In the genomic region with DNA sequence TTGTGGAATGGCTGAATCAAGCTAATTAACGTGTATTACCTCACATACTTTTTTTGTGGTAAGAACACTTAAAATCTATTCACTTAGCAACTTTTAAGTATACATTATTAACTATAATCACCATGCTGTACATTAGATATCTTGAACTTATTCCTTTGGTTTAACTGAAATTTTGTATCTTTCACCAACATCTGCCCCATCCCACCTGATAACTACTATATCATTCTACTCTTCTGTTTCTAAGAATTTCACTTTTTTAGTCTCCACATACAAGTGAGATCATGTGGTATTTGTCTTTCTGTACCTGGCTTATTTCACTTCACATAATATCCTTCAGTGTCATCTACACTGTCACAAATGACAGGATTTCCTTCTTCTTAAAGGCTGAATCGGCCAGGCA, we compare ENCODE assay signal across 1 cellular context.
TF ChIP-seq lines count a peak whose summit lies in the region.

No MANE protein-coding gene starts in this region.

TF ChIP-seq in K562, 482 proteins besides CTCF, POLR2A, EP300 and RAD21:
- TF ChIP-seq, protein P1, sequence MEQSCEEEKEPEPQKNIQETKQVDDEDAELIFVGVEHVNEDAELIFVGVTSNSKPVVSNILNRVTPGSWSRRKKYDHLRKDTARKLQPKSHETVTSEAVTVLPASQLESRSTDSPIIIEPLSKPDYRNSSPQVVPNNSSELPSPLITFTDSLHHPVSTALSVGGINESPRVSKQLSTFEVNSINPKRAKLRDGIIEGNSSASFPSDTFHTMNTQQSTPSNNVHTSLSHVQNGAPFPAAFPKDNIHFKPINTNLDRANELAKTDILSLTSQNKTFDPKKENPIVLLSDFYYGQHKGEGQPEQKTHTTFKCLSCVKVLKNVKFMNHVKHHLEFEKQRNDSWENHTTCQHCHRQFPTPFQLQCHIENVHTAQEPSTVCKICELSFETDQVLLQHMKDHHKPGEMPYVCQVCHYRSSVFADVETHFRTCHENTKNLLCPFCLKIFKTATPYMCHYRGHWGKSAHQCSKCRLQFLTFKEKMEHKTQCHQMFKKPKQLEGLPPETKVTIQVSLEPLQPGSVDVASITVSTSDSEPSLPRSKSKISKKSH (CRISPR knock-in tag; IDR thresholded peaks at IDR 0.05) = no peak
- TF ChIP-seq OTX1 (CRISPR knock-in tag; IDR thresholded peaks at IDR 0.05) = no peak
- TF ChIP-seq CBFA2T3 (IDR thresholded peaks at IDR 0.05) = peak; percentile 49
- TF ChIP-seq EP400 (IDR thresholded peaks at IDR 0.05) = no peak
- no peak for TF ChIP-seq SMAD2 (IDR thresholded peaks at IDR 0.05; ENCODE audit: low read depth, low read length)
- TF ChIP-seq COPS2 (conservative IDR thresholded peaks at IDR 0.05) = no peak
- peak; percentile 79 for TF ChIP-seq TEAD4 (IDR thresholded peaks at IDR 0.05; ENCODE audit: low read length)
- no peak for TF ChIP-seq TEAD4 (CRISPR knock-in tag; IDR thresholded peaks at IDR 0.05; ENCODE audit: borderline replicate concordance)
- no peak for TF ChIP-seq CLOCK (CRISPR knock-in tag; IDR thresholded peaks at IDR 0.05; ENCODE audit: borderline replicate concordance)
- no peak for TF ChIP-seq SRSF7 (optimal IDR thresholded peaks at IDR 0.05; ENCODE audit: low read depth, low read length)
- TF ChIP-seq ILF3 (IDR thresholded peaks at IDR 0.05; ENCODE audit: borderline replicate concordance) = no peak
- no peak for TF ChIP-seq U2AF1 (optimal IDR thresholded peaks at IDR 0.05; ENCODE audit: low read depth, low read length)
- TF ChIP-seq NKRF (IDR thresholded peaks at IDR 0.05; ENCODE audit: borderline replicate concordance) = no peak
- no peak for TF ChIP-seq ZNF696 (CRISPR knock-in tag; conservative IDR thresholded peaks at IDR 0.05)
- peak; percentile 48 for TF ChIP-seq TCF3 (CRISPR knock-in tag; IDR thresholded peaks at IDR 0.05)
- TF ChIP-seq ZHX1 (conservative IDR thresholded peaks at IDR 0.05; ENCODE audit: low read length) = no peak
- no peak for TF ChIP-seq MCM3 (IDR thresholded peaks at IDR 0.05)
- TF ChIP-seq HES1 (IDR thresholded peaks at IDR 0.05; ENCODE audit: low read depth) = no peak
- TF ChIP-seq ELF4 (CRISPR knock-in tag; IDR thresholded peaks at IDR 0.05) = no peak
- TF ChIP-seq MEIS2 (IDR thresholded peaks at IDR 0.05; ENCODE audit: partially characterized antibody) = peak; percentile 30
- peak; percentile 27 for TF ChIP-seq NCOR1 (IDR thresholded peaks at IDR 0.05)
- TF ChIP-seq, protein P2, sequence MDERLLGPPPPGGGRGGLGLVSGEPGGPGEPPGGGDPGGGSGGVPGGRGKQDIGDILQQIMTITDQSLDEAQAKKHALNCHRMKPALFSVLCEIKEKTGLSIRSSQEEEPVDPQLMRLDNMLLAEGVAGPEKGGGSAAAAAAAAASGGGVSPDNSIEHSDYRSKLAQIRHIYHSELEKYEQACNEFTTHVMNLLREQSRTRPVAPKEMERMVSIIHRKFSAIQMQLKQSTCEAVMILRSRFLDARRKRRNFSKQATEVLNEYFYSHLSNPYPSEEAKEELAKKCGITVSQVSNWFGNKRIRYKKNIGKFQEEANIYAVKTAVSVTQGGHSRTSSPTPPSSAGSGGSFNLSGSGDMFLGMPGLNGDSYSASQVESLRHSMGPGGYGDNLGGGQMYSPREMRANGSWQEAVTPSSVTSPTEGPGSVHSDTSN (CRISPR knock-in tag; IDR thresholded peaks at IDR 0.05; ENCODE audit: low read depth) = no peak
- TF ChIP-seq, protein P2 (tag; conservative IDR thresholded peaks at IDR 0.05; ENCODE audit: low read depth) = no peak
- TF ChIP-seq NFYB (IDR thresholded peaks at IDR 0.05; ENCODE audit: extremely low read depth, insufficient read length) = no peak
- no peak for TF ChIP-seq ZKSCAN1 (IDR thresholded peaks at IDR 0.05; ENCODE audit: low read depth, low read length)
- TF ChIP-seq RFX5 (IDR thresholded peaks at IDR 0.05; ENCODE audit: low read depth, low read length) = no peak
- TF ChIP-seq SREBF2 (CRISPR knock-in tag; IDR thresholded peaks at IDR 0.05) = no peak
- peak; percentile 67 for TF ChIP-seq ARID1B (IDR thresholded peaks at IDR 0.05)
- TF ChIP-seq FOS (IDR thresholded peaks at IDR 0.05; ENCODE audit: extremely low read depth, insufficient read length) = no peak
- no peak for TF ChIP-seq SP2 (IDR thresholded peaks at IDR 0.05; ENCODE audit: extremely low read depth, low read depth, low read length, poor library complexity, severe bottlenecking)
- peak; percentile 17; the same call in 1 of the 2 replicates for TF ChIP-seq SOX6 (IDR thresholded peaks at IDR 0.05)
- TF ChIP-seq TAL1 (IDR thresholded peaks at IDR 0.05) = peak; percentile 62
- TF ChIP-seq, protein P3, sequence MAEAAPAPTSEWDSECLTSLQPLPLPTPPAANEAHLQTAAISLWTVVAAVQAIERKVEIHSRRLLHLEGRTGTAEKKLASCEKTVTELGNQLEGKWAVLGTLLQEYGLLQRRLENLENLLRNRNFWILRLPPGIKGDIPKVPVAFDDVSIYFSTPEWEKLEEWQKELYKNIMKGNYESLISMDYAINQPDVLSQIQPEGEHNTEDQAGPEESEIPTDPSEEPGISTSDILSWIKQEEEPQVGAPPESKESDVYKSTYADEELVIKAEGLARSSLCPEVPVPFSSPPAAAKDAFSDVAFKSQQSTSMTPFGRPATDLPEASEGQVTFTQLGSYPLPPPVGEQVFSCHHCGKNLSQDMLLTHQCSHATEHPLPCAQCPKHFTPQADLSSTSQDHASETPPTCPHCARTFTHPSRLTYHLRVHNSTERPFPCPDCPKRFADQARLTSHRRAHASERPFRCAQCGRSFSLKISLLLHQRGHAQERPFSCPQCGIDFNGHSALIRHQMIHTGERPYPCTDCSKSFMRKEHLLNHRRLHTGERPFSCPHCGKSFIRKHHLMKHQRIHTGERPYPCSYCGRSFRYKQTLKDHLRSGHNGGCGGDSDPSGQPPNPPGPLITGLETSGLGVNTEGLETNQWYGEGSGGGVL (CRISPR knock-in tag; IDR thresholded peaks at IDR 0.05) = no peak
- TF ChIP-seq NONO (IDR thresholded peaks at IDR 0.05; ENCODE audit: low read depth in 2 of 2, low read length in 1 of 2) = no peak
- no peak for TF ChIP-seq ETV6 (IDR thresholded peaks at IDR 0.05; ENCODE audit: borderline replicate concordance in 1 of 2, low read depth in 2 of 2, low read length in 1 of 2)
- no peak for TF ChIP-seq ETV6 (CRISPR knock-in tag; IDR thresholded peaks at IDR 0.05; ENCODE audit: borderline replicate concordance)
- TF ChIP-seq TARDBP (IDR thresholded peaks at IDR 0.05) = no peak
- no peak for TF ChIP-seq ASH1L (IDR thresholded peaks at IDR 0.05; ENCODE audit: borderline replicate concordance, low read depth, partially characterized antibody)
- TF ChIP-seq, protein P4, sequence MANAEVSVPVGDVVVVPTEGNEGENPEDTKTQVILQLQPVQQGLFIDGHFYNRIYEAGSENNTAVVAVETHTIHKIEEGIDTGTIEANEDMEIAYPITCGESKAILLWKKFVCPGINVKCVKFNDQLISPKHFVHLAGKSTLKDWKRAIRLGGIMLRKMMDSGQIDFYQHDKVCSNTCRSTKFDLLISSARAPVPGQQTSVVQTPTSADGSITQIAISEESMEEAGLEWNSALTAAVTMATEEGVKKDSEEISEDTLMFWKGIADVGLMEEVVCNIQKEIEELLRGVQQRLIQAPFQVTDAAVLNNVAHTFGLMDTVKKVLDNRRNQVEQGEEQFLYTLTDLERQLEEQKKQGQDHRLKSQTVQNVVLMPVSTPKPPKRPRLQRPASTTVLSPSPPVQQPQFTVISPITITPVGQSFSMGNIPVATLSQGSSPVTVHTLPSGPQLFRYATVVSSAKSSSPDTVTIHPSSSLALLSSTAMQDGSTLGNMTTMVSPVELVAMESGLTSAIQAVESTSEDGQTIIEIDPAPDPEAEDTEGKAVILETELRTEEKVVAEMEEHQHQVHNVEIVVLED (CRISPR knock-in tag; IDR thresholded peaks at IDR 0.05) = no peak
- no peak for TF ChIP-seq FOXA1 (IDR thresholded peaks at IDR 0.05; ENCODE audit: borderline replicate concordance)
- no peak for TF ChIP-seq NEUROD1 (IDR thresholded peaks at IDR 0.05; ENCODE audit: borderline replicate concordance, low read depth, low read length, partially characterized antibody)
- TF ChIP-seq, protein P5, sequence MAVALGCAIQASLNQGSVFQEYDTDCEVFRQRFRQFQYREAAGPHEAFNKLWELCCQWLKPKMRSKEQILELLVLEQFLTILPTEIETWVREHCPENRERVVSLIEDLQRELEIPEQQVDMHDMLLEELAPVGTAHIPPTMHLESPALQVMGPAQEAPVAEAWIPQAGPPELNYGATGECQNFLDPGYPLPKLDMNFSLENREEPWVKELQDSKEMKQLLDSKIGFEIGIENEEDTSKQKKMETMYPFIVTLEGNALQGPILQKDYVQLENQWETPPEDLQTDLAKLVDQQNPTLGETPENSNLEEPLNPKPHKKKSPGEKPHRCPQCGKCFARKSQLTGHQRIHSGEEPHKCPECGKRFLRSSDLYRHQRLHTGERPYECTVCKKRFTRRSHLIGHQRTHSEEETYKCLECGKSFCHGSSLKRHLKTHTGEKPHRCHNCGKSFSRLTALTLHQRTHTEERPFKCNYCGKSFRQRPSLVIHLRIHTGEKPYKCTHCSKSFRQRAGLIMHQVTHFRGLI (CRISPR knock-in tag; IDR thresholded peaks at IDR 0.05) = no peak
- TF ChIP-seq ZNF263 (CRISPR knock-in tag; IDR thresholded peaks at IDR 0.05; ENCODE audit: borderline replicate concordance) = no peak
- TF ChIP-seq GABPB1 (CRISPR knock-in tag; IDR thresholded peaks at IDR 0.05) = no peak
- no peak for TF ChIP-seq PHF20 (IDR thresholded peaks at IDR 0.05; ENCODE audit: partially characterized antibody)
